In the genomic region with DNA sequence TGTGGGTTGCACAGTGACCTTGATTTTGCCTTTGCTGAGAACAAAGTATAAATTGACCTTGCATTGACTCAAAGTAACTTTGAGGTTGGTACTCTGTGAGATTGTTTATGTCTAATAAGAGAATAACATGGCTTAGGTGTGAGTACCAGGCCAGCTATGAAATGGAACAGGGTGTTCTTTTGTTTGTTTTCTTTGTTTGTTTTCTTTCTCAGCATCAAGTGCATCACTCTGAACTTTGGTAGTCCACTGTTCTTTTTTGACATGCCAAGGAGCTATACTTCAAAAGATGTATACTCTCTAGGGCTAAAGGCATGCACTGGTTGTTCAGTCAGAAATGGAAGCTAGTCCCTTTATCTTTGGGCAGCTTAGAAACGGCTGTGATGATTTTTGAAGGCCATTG, we compare ENCODE assay signal across 2 cellular contexts.
TF ChIP-seq lines count a peak whose summit lies in the region.

No MANE protein-coding gene starts in this region.

TF ChIP-seq in liver, 16 proteins besides CTCF, POLR2A, EP300 and RAD21:
- TF ChIP-seq EGR1 (IDR thresholded peaks at IDR 0.05; ENCODE audit: low read depth in 2 of 2) (no peak), JUND (IDR thresholded peaks at IDR 0.05) (peak in 1 of 2 donors; percentile 12), FOXA1 (IDR thresholded peaks at IDR 0.05) (no peak), FOXA2 (IDR thresholded peaks at IDR 0.05) (peak; percentile 51), HNF4G (IDR thresholded peaks at IDR 0.05) (peak; percentile 13), YY1 (IDR thresholded peaks at IDR 0.05) (peak; percentile 33), SP1 (IDR thresholded peaks at IDR 0.05) (peak; percentile 38), TAF1 (conservative IDR thresholded peaks at IDR 0.05) (no peak), HNF4A (conservative IDR thresholded peaks at IDR 0.05) (peak; percentile 50 to 56), GABPA (IDR thresholded peaks at IDR 0.05 in 1 of 2, conservative IDR thresholded peaks at IDR 0.05 in 1 of 2) (no peak), RXRA (IDR thresholded peaks at IDR 0.05) (peak; percentile 35 to 48), NR2F2 (IDR thresholded peaks at IDR 0.05) (no peak)
- TF ChIP-seq, protein P1, sequence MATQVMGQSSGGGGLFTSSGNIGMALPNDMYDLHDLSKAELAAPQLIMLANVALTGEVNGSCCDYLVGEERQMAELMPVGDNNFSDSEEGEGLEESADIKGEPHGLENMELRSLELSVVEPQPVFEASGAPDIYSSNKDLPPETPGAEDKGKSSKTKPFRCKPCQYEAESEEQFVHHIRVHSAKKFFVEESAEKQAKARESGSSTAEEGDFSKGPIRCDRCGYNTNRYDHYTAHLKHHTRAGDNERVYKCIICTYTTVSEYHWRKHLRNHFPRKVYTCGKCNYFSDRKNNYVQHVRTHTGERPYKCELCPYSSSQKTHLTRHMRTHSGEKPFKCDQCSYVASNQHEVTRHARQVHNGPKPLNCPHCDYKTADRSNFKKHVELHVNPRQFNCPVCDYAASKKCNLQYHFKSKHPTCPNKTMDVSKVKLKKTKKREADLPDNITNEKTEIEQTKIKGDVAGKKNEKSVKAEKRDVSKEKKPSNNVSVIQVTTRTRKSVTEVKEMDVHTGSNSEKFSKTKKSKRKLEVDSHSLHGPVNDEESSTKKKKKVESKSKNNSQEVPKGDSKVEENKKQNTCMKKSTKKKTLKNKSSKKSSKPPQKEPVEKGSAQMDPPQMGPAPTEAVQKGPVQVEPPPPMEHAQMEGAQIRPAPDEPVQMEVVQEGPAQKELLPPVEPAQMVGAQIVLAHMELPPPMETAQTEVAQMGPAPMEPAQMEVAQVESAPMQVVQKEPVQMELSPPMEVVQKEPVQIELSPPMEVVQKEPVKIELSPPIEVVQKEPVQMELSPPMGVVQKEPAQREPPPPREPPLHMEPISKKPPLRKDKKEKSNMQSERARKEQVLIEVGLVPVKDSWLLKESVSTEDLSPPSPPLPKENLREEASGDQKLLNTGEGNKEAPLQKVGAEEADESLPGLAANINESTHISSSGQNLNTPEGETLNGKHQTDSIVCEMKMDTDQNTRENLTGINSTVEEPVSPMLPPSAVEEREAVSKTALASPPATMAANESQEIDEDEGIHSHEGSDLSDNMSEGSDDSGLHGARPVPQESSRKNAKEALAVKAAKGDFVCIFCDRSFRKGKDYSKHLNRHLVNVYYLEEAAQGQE (IDR thresholded peaks at IDR 0.05), result no peak
- TF ChIP-seq, protein P2, sequence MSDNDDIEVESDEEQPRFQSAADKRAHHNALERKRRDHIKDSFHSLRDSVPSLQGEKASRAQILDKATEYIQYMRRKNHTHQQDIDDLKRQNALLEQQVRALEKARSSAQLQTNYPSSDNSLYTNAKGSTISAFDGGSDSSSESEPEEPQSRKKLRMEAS (IDR thresholded peaks at IDR 0.05), result no peak
- TF ChIP-seq, protein P3, sequence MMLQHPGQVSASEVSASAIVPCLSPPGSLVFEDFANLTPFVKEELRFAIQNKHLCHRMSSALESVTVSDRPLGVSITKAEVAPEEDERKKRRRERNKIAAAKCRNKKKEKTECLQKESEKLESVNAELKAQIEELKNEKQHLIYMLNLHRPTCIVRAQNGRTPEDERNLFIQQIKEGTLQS (IDR thresholded peaks at IDR 0.05), result no peak
- TF ChIP-seq, protein P4, sequence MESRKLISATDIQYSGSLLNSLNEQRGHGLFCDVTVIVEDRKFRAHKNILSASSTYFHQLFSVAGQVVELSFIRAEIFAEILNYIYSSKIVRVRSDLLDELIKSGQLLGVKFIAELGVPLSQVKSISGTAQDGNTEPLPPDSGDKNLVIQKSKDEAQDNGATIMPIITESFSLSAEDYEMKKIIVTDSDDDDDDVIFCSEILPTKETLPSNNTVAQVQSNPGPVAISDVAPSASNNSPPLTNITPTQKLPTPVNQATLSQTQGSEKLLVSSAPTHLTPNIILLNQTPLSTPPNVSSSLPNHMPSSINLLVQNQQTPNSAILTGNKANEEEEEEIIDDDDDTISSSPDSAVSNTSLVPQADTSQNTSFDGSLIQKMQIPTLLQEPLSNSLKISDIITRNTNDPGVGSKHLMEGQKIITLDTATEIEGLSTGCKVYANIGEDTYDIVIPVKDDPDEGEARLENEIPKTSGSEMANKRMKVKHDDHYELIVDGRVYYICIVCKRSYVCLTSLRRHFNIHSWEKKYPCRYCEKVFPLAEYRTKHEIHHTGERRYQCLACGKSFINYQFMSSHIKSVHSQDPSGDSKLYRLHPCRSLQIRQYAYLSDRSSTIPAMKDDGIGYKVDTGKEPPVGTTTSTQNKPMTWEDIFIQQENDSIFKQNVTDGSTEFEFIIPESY (IDR thresholded peaks at IDR 0.05), result no peak

TF ChIP-seq in HepG2, 621 proteins besides CTCF, POLR2A, EP300 and RAD21:
- TF ChIP-seq, protein P5, sequence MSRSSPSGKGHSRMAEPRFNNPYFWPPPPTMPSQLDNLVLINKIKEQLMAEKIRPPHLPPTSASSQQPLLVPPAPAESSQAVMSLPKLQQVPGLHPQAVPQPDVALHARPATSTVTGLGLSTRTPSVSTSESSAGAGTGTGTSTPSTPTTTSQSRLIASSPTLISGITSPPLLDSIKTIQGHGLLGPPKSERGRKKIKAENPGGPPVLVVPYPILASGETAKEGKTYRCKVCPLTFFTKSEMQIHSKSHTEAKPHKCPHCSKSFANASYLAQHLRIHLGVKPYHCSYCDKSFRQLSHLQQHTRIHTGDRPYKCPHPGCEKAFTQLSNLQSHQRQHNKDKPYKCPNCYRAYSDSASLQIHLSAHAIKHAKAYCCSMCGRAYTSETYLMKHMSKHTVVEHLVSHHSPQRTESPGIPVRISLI (CRISPR knock-in tag; IDR thresholded peaks at IDR 0.05; ENCODE audit: borderline replicate concordance), result no peak
